ENCODE assay signal across 24 cellular contexts in the genomic region with DNA sequence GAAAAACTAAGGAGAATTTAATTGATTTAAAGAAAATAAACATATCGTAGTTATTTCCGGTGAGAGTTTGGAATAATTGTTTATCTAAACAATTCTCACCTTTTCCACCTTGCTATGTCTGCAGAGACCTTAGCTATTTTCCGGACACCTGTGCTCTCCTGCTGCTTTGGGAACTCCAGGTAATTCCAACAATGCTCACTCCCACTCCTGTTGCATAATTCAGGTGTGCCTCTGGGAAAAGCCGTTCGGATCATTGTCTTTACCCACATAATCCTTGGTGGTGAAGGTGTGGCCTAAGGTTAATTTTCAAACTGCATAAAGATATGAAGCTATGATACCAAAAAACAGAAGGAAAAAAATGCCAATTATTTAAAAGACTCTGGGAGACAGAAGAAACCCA. TPM values are rescaled to one million over a fixed set of nuclear protein-coding genes. Genes with fewer than 3 reads are reported as not detected.
DNase-seq lines count a peak whose midpoint lies in the region; ATAC-seq, FAIRE-seq and TF ChIP-seq lines count a peak whose summit lies in the region.
"Had no signal": no experiment of that assay in that cellular context is flagged by ENCODE, and none has a peak within 500 bp of the region (broad histone marks: within the 10 kb centered on the region; RNA-seq: fewer than 3 reads in every experiment).

No MANE protein-coding gene starts in this region.

- TF ChIP-seq RAD21 in A549 (conservative IDR thresholded peaks at IDR 0.05 in 1 of 2, IDR thresholded peaks at IDR 0.05 in 1 of 2) (no peak), HCT116 (IDR thresholded peaks at IDR 0.05; ENCODE audit: low read depth) (no peak)

- RAD21 ChIA-PET in HCT116 (lab: Charles Lee; ENCODE audit: low non-redundant PET in 1 of 2, low total read pairs in 2 of 2, uncharacterized antibody in 2 of 2, unreplicated experiment in 2 of 2): interaction anchor here in 1 of 2 experiments (0.5 kb wide), 1 partner anchor 516 kb away, joined by 5 read pairs; a partner anchor contains a TSS

- POLR2A ChIA-PET in A549 (lab: Yijun Ruan, JAX): interaction anchor here (0.6 to 1.5 kb wide), 2 partner anchors 10 to 392 kb away, joined by 3 to 5 read pairs; a partner anchor contains a TSS
- POLR2A ChIA-PET in HCT116 (lab: Charles Lee): no interaction called here

- FAIRE-seq in A549 (lab: Jason Lieb, UNC): no peak
- FAIRE-seq: A204.1, D721Med, GM12892, GM18507, HTR-8/SVneo had no signal

- no peak for TF ChIP-seq CTCF in A549 (IDR thresholded peaks at IDR 0.05)
- TF ChIP-seq CTCF in HCT116 (IDR thresholded peaks at IDR 0.05 in 2 of 3, conservative IDR thresholded peaks at IDR 0.05 in 1 of 3; ENCODE audit: borderline replicate concordance in 1 of 3, insufficient read depth in 1 of 3, low read depth in 2 of 3, low read length in 2 of 3): no peak
- TF ChIP-seq CTCF in colonic mucosa (IDR thresholded peaks at IDR 0.05): no peak

- no peaks in the 10 kb centered on the region for H4K20me1 ChIP-seq in HCT116 (ENCODE audit: insufficient read depth)
- H4K20me1 ChIP-seq: BLaER1 had no signal

- H3K9me3 ChIP-seq in A549 (no peaks in the 10 kb centered on the region), HCT116 (ENCODE audit: control insufficient read depth in 1 of 2, insufficient read depth in 1 of 2, low read depth in 1 of 2, low read length in 2 of 2) (no peaks in the 10 kb centered on the region), colonic mucosa (no peaks in the 10 kb centered on the region)
- H3K9me3 ChIP-seq: BLaER1, HAP-1, Peyer's patch had no signal

- no peaks in the 10 kb centered on the region for H3K27me3 Mint-ChIP-seq in activated naive CD4-positive, alpha-beta T cell treated with anti-CD3 and anti-CD28 coated beads for 36 hours (ENCODE audit: low read depth)

- ATAC-seq in A549 (no peak), HCT116 (no peak), GM18873 (IDR thresholded peaks at IDR 0.05; ENCODE audit: low FRiP score, unreplicated experiment) (no peak), GM21786 (IDR thresholded peaks at IDR 0.05; ENCODE audit: unreplicated experiment) (no peak)
- ATAC-seq: Right ventricle myocardium inferior had no signal

- intact Hi-C loops in HCT116 (cut with micrococcal nuclease) (no loop called here), colonic mucosa (cut with DNase I) (no loop called here)
- intact Hi-C loops in activated naive CD4-positive, alpha-beta T cell treated with anti-CD3 and anti-CD28 coated beads for 36 hours (cut with micrococcal nuclease): no loop called here

- no TSS peak for BruUV-seq in HCT116 (replicated peaks; lab: Mats Ljungman, UMichigan)

- no peak for TF ChIP-seq POLR2A in A549 (IDR thresholded peaks at IDR 0.05; ENCODE audit: low read length)
- no peak for TF ChIP-seq POLR2A in HCT116 (IDR thresholded peaks at IDR 0.05; ENCODE audit: borderline replicate concordance, extremely low read depth, insufficient read depth, insufficient read length)

- H3K27me3 ChIP-seq in HCT116 (ENCODE audit: insufficient read depth, low read length) (no peaks in the 10 kb centered on the region), colonic mucosa (no peaks in the 10 kb centered on the region)
- H3K27me3 ChIP-seq: BLaER1, Peyer's patch had no signal

- CTCF ChIA-PET in A549 (lab: Yijun Ruan, JAX): interaction anchor here (0.7 to 1.8 kb wide), 8 partner anchors 8 to 1195 kb away, joined by 3 to 5 read pairs (median 4); no protein-coding TSS in a partner anchor
- CTCF ChIA-PET in HCT116 (lab: Charles Lee): no interaction called here
- CTCF ChIA-PET in activated naive CD4-positive, alpha-beta T cell treated with anti-CD3 and anti-CD28 coated beads for 36 hours (lab: Charles Lee): no interaction called here

- no peaks in the 10 kb centered on the region for H3K9me3 Mint-ChIP-seq in activated naive CD4-positive, alpha-beta T cell treated with anti-CD3 and anti-CD28 coated beads for 36 hours
- H3K9me3 Mint-ChIP-seq: CD4-positive, alpha-beta memory T cell had no signal

- H3K36me3 Mint-ChIP-seq in activated naive CD4-positive, alpha-beta T cell treated with anti-CD3 and anti-CD28 coated beads for 36 hours (ENCODE audit: low read depth): no peaks in the 10 kb centered on the region
- H3K36me3 Mint-ChIP-seq: CD4-positive, alpha-beta memory T cell had no signal

- H3K27ac ChIP-seq in A549 (peak overlapping the region; percentile 84 to 90), HCT116 (ENCODE audit: low read depth, low read length) (no peak overlapping the region), colonic mucosa (peak overlapping the region; percentile 70)
- H3K27ac ChIP-seq: BLaER1, HL-60 had no signal

- H3K4me1 ChIP-seq in A549 (peaks cover 71% of the 10 kb centered on the region), HCT116 (ENCODE audit: control insufficient read depth in 1 of 2, insufficient read depth in 2 of 2, low read length in 2 of 2) (peaks cover 29 to 48% of the 10 kb centered on the region in 2 experiments), colonic mucosa (no peaks in the 10 kb centered on the region)
- H3K4me1 ChIP-seq: BLaER1, HAP-1, Peyer's patch had no signal

- H3K4me1 Mint-ChIP-seq in activated naive CD4-positive, alpha-beta T cell treated with anti-CD3 and anti-CD28 coated beads for 36 hours (ENCODE audit: low read depth): no peaks in the 10 kb centered on the region
- H3K4me1 Mint-ChIP-seq: CD4-positive, alpha-beta memory T cell had no signal

- WGBS in A549 (ENCODE audit: missing lambda C conversion rate): 63% methylated on average over 5 of the region's 5 CpGs

- no peak overlapping the region for H3K4me3 Mint-ChIP-seq in activated naive CD4-positive, alpha-beta T cell treated with anti-CD3 and anti-CD28 coated beads for 36 hours
- H3K4me3 Mint-ChIP-seq: CD4-positive, alpha-beta memory T cell had no signal

- H3K27ac Mint-ChIP-seq in activated naive CD4-positive, alpha-beta T cell treated with anti-CD3 and anti-CD28 coated beads for 36 hours: no peak overlapping the region

- H3K4me3 ChIP-seq in A549: 0 out of 3 replicates have a peak overlapping the region, but pooled peaks have one; percentile 2
- no peak overlapping the region for H3K4me3 ChIP-seq in HCT116 (replicated peaks in 1 of 2; ENCODE audit: low read depth in 1 of 2, low read length in 2 of 2)
- no peak overlapping the region for H3K4me3 ChIP-seq in colonic mucosa
- H3K4me3 ChIP-seq: BLaER1, HAP-1 had no signal

- H3K4me2 ChIP-seq in A549 (peak overlapping the region; percentile 43), HCT116 (ENCODE audit: low read length) (peak overlapping the region; percentile 9; the same call in 1 of the 2 replicates)
- H3K4me2 ChIP-seq: BLaER1 had no signal

- H3K9me2 ChIP-seq in HCT116 (ENCODE audit: insufficient read depth): no peaks in the 10 kb centered on the region

- H2AFZ ChIP-seq in HCT116 (ENCODE audit: low read depth, low read length, poor library complexity, severe bottlenecking): no peak overlapping the region

- DNase-seq in A549 (ENCODE audit: low read depth in 1 of 2, low spot score in 1 of 2): no peak
- DNase-seq in HCT116 (ENCODE audit: low read depth, low spot score): no peak
- DNase-seq in colonic mucosa: peak; percentile 83
- DNase-seq in mucosa of gallbladder (ENCODE audit: low spot score): peak; percentile 56
- no peak for DNase-seq in NCI-H510A (lab: John Stamatoyannopoulos, UW)
- DNase-seq in activated naive CD4-positive, alpha-beta T cell treated with anti-CD3 and anti-CD28 coated beads for 36 hours: no peak
- DNase-seq: CD4-positive, alpha-beta memory T cell; DMS79; MV-4-11; NCI-H187 treated with DMSO at 0.1 percent for 48 hours; NCI-H345; Peyer's patch had no signal

- H3K9ac ChIP-seq in HCT116 (ENCODE audit: low read length): no peak overlapping the region; the same call in 1 of the 2 replicates
- H3K9ac ChIP-seq in colonic mucosa (ENCODE audit: low read depth in 2 of 2, low read length in 2 of 2): peak overlapping the region in 1 of 2 donors; percentile 46
- H3K9ac ChIP-seq: BLaER1 had no signal

- H3K79me2 ChIP-seq in HCT116 (ENCODE audit: insufficient read depth, low read length): no peaks in the 10 kb centered on the region

- H3K36me3 ChIP-seq in HCT116 (ENCODE audit: control insufficient read depth in 1 of 2, insufficient read depth in 2 of 2, low read length in 2 of 2) (no peaks in the 10 kb centered on the region), colonic mucosa (no peaks in the 10 kb centered on the region)
- H3K36me3 ChIP-seq: BLaER1, HAP-1 had no signal

- no peak for TF ChIP-seq EP300 in A549 (IDR thresholded peaks at IDR 0.05)

TF ChIP-seq in A549, 52 proteins besides CTCF, POLR2A, EP300 and RAD21:
- peak in 1 of 2 experiments; percentile 22; a peak in 2 of 4 replicates for TF ChIP-seq CEBPB (IDR thresholded peaks at IDR 0.05)
- TF ChIP-seq, protein P1, sequence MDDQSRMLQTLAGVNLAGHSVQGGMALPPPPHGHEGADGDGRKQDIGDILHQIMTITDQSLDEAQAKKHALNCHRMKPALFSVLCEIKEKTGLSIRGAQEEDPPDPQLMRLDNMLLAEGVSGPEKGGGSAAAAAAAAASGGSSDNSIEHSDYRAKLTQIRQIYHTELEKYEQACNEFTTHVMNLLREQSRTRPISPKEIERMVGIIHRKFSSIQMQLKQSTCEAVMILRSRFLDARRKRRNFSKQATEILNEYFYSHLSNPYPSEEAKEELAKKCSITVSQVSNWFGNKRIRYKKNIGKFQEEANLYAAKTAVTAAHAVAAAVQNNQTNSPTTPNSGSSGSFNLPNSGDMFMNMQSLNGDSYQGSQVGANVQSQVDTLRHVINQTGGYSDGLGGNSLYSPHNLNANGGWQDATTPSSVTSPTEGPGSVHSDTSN (IDR thresholded peaks at IDR 0.05): no peak
TF ChIP-seq in A549: peak in this region for 1.

TF ChIP-seq in HCT116, 20 proteins besides CTCF, POLR2A, EP300 and RAD21:
- no peak for TF ChIP-seq SP1 (IDR thresholded peaks at IDR 0.05; ENCODE audit: low read depth)
- no peak for TF ChIP-seq CBX3 (IDR thresholded peaks at IDR 0.05; ENCODE audit: low read depth)
- no peak for TF ChIP-seq TCF7L2 (IDR thresholded peaks at IDR 0.05; ENCODE audit: borderline replicate concordance, extremely low read depth, insufficient read depth, insufficient read length)
- no peak for TF ChIP-seq ZFX (IDR thresholded peaks at IDR 0.05)
TF ChIP-seq in HCT116: peak in this region for 0.

RNA-seq across cellular contexts. Expression of a gene that starts 59.4 kb away (rescaled TPM):
- not detected in 2 replicates for polyA plus RNA-seq in A549 (2011; rRNA removed)
- not detected in 2 replicates for polyA plus RNA-seq in A549 (2012; cell fraction: cytosol; rRNA removed)
- 0.05 TPM in 1 of 2 replicates, not detected in the other for polyA plus RNA-seq in A549 (2012; cell fraction: nucleus; rRNA removed)
- polyA plus RNA-seq in A549 (2017; fragmentation: RNase III; extraction: RNeasy Plus Mini Kit Qiagen cat#74134 plus additional on column Dnase treatment): not detected in 3 replicates
- not detected in 2 replicates for polyA minus RNA-seq in A549 (2011; rRNA and poly(A)+ RNA removed)
- not detected for total RNA-seq in HCT116 (2021; ENCODE audit: unreplicated experiment)
- polyA plus RNA-seq in HCT116 (2012): 0.09 and 0.12 TPM in 2 replicates
- total RNA-seq in colonic mucosa: not detected
- total RNA-seq in mucosa of gallbladder: not detected
- total RNA-seq in activated naive CD4-positive, alpha-beta T cell treated with anti-CD3 and anti-CD28 coated beads for 36 hours: not detected
- total RNA-seq: CD4-positive, alpha-beta memory T cell; Peyer's patch; Right ventricle myocardium inferior; SK-MEL-5 had no signal
- polyA plus RNA-seq: CD4-positive, alpha-beta memory T cell had no signal

Comparison
In these comparisons a context has a peak if more than half of its experiments do, and no peak if none do; other contexts are left out.
1. DNase-seq: peak in colonic mucosa (single experiment) and mucosa of gallbladder (single experiment); none in A549 (0 of 2), HCT116 (single experiment), NCI-H510A (single experiment) and activated naive CD4-positive, alpha-beta T cell treated with anti-CD3 and anti-CD28 coated beads for 36 hours (single experiment).